In genomic region chr2:101360229-101360628, GRCh38 we compare ENCODE assay signal across 15 cellular contexts. TPM values are rescaled to one million over a fixed set of nuclear protein-coding genes. Genes with fewer than 3 reads are reported as not detected.
DNase-seq lines count a peak whose midpoint lies in the region; ATAC-seq and TF ChIP-seq lines count a peak whose summit lies in the region.
"Had no signal": no experiment of that assay in that cellular context is flagged by ENCODE, and none has a peak within 500 bp of the region (broad histone marks: within the 10 kb centered on the region; RNA-seq: fewer than 3 reads in every experiment).

No MANE protein-coding gene starts in this region.

- WGBS in GM23248 (ENCODE audit: low coverage in 1 of 2, low lambda C conversion rate in 2 of 2, missing lambda C conversion rate in 2 of 2), 2 experiments, result 56 to 61% methylated on average over 4 of the region's 4 CpGs
- WGBS in trophoblast cell (ENCODE audit: extremely low coverage, insufficient coverage, insufficient read length), result no CpG with 5 or more reads among the region's 4 CpGs
- WGBS in aorta, 2 donors, result 68 to 69% methylated on average over 4 of the region's 4 CpGs

- in situ Hi-C loops in GM23248 (cut with MboI), result no loop called here

- H3K27ac Mint-ChIP-seq in activated naive CD4-positive, alpha-beta T cell treated with anti-CD3 and anti-CD28 coated beads, Interleukin-2, amount 10 ng/mL, durations not matched to agents 7 days and 5 days, result no peak overlapping the region
- H3K27ac Mint-ChIP-seq: B cell; stimulated activated naive CD8-positive, alpha-beta T cell treated with anti-CD3 and anti-CD28 coated beads, Interleukin-15, amount 100 ng/mL, for 72 hours; WTC11 had no signal

- no peaks in the 10 kb centered on the region for H3F3A ChIP-seq in GM23248 (ENCODE audit: insufficient read depth)

- no peaks in the 10 kb centered on the region for H3K79me2 ChIP-seq in GM23248 (ENCODE audit: insufficient read depth)
- H3K79me2 ChIP-seq in trophoblast cell (ENCODE audit: control insufficient read depth, insufficient read depth, low read length, poor library complexity), result no peaks in the 10 kb centered on the region

- no peak overlapping the region for H3K4me3 Mint-ChIP-seq in activated naive CD4-positive, alpha-beta T cell treated with anti-CD3 and anti-CD28 coated beads, Interleukin-2, amount 10 ng/mL, durations not matched to agents 7 days and 5 days
- H3K4me3 Mint-ChIP-seq: B cell; stimulated activated naive CD8-positive, alpha-beta T cell treated with anti-CD3 and anti-CD28 coated beads, Interleukin-15, amount 100 ng/mL, for 72 hours; WTC11 had no signal

- no peaks in the 10 kb centered on the region for H4K20me1 ChIP-seq in GM23248 (ENCODE audit: insufficient read depth)

- no peak overlapping the region for H3K27ac ChIP-seq in GM23248
- no peak overlapping the region for H3K27ac ChIP-seq in trophoblast cell (ENCODE audit: low read depth, low read length)
- H3K27ac ChIP-seq in aorta (ENCODE audit: low read depth in 1 of 2, low read length in 2 of 2), result no peak overlapping the region
- no peak overlapping the region for H3K27ac ChIP-seq in upper lobe of right lung

- no peaks in the 10 kb centered on the region for H3K36me3 Mint-ChIP-seq in activated naive CD4-positive, alpha-beta T cell treated with anti-CD3 and anti-CD28 coated beads, Interleukin-2, amount 10 ng/mL, durations not matched to agents 7 days and 5 days
- H3K36me3 Mint-ChIP-seq: WTC11 had no signal

- H3K18ac ChIP-seq in trophoblast cell (ENCODE audit: low read length), result no peak overlapping the region

- H3K9me3 ChIP-seq in GM23248 (ENCODE audit: low read depth) (no peaks in the 10 kb centered on the region), trophoblast cell (ENCODE audit: insufficient read depth, low read depth, low read length) (peaks cover 4% of the 10 kb centered on the region), aorta (ENCODE audit: control insufficient read depth, low read length) (no peaks in the 10 kb centered on the region), upper lobe of right lung (no peaks in the 10 kb centered on the region)

- CTCF ChIA-PET in activated naive CD4-positive, alpha-beta T cell treated with anti-CD3 and anti-CD28 coated beads, Interleukin-2, amount 10 ng/mL, durations not matched to agents 7 days and 5 days (lab: Charles Lee), result interaction anchor here (3.3 kb wide), 1 partner anchor 10 kb away, joined by 16 read pairs; no protein-coding TSS in a partner anchor

- no peak overlapping the region for H3K9ac ChIP-seq in GM23248
- H3K9ac ChIP-seq in trophoblast cell (ENCODE audit: low read length), result no peak overlapping the region

- no peak for ATAC-seq in aorta (ENCODE audit: low FRiP score)
- ATAC-seq in upper lobe of right lung, result no peak
- ATAC-seq: naive thymus-derived CD4-positive, alpha-beta T cell; stimulated activated naive CD8-positive, alpha-beta T cell treated with anti-CD3 and anti-CD28 coated beads, Interleukin-15, amount 100 ng/mL, for 72 hours; WTC11 had no signal

- no peaks in the 10 kb centered on the region for H3K27me3 ChIP-seq in GM23248 (replicated peaks; ENCODE audit: insufficient read depth)
- H3K27me3 ChIP-seq in trophoblast cell (ENCODE audit: insufficient read depth, low read length), result no peaks in the 10 kb centered on the region
- no peaks in the 10 kb centered on the region for H3K27me3 ChIP-seq in aorta (ENCODE audit: control insufficient read depth in 1 of 2, insufficient read depth in 2 of 2, low read length in 1 of 2)
- no peaks in the 10 kb centered on the region for H3K27me3 ChIP-seq in upper lobe of right lung

- H3K4me3 ChIP-seq in GM23248 (no peak overlapping the region), epithelial cell of esophagus (ENCODE audit: low read length) (no peak overlapping the region), trophoblast cell (ENCODE audit: low read depth, low read length) (no peak overlapping the region), aorta (ENCODE audit: low read length in 2 of 2) (no peak overlapping the region), upper lobe of right lung (no peak overlapping the region)

- H3K9me2 ChIP-seq in GM23248 (ENCODE audit: insufficient read depth), result no peaks in the 10 kb centered on the region

- peaks cover 50% of the 10 kb centered on the region for H3K4me1 Mint-ChIP-seq in activated naive CD4-positive, alpha-beta T cell treated with anti-CD3 and anti-CD28 coated beads, Interleukin-2, amount 10 ng/mL, durations not matched to agents 7 days and 5 days

- no peaks in the 10 kb centered on the region for H3K36me3 ChIP-seq in GM23248 (ENCODE audit: low read depth)
- no peaks in the 10 kb centered on the region for H3K36me3 ChIP-seq in trophoblast cell (ENCODE audit: control insufficient read depth in 1 of 2, insufficient read depth in 2 of 2, low read length in 2 of 2)
- H3K36me3 ChIP-seq in aorta (ENCODE audit: control insufficient read depth in 1 of 2, insufficient read depth in 2 of 2, low read length in 1 of 2), result no peaks in the 10 kb centered on the region
- H3K36me3 ChIP-seq in upper lobe of right lung, result no peaks in the 10 kb centered on the region

- intact Hi-C loops in aorta (cut with DNase I), result no loop called here
- intact Hi-C loops in upper lobe of right lung (cut with DNase I), result no loop called here

- H3K4me1 ChIP-seq in GM23248 (ENCODE audit: insufficient read depth) (peaks cover 10% of the 10 kb centered on the region), trophoblast cell (ENCODE audit: control insufficient read depth in 1 of 2, insufficient read depth in 2 of 2, low read length in 2 of 2) (peaks cover 11 to 19% of the 10 kb centered on the region in 2 experiments), aorta (ENCODE audit: control insufficient read depth in 1 of 2, insufficient read depth in 2 of 2, low read length in 2 of 2) (no peaks in the 10 kb centered on the region), upper lobe of right lung (no peaks in the 10 kb centered on the region)

- H3K27me3 Mint-ChIP-seq in activated naive CD4-positive, alpha-beta T cell treated with anti-CD3 and anti-CD28 coated beads, Interleukin-2, amount 10 ng/mL, durations not matched to agents 7 days and 5 days, result peaks cover 10% of the 10 kb centered on the region
- H3K27me3 Mint-ChIP-seq: stimulated activated naive CD8-positive, alpha-beta T cell treated with anti-CD3 and anti-CD28 coated beads, Interleukin-15, amount 100 ng/mL, for 72 hours had no signal

- H3K14ac ChIP-seq in trophoblast cell (ENCODE audit: low read length), result no peak overlapping the region

- H2AFZ ChIP-seq in GM23248, result no peak overlapping the region
- no peak overlapping the region for H2AFZ ChIP-seq in trophoblast cell (ENCODE audit: insufficient read depth, low read length, poor library complexity)

- H4K12ac ChIP-seq in trophoblast cell (ENCODE audit: low read depth, low read length), result no peak overlapping the region

- no peaks in the 10 kb centered on the region for H3K9me3 Mint-ChIP-seq in activated naive CD4-positive, alpha-beta T cell treated with anti-CD3 and anti-CD28 coated beads, Interleukin-2, amount 10 ng/mL, durations not matched to agents 7 days and 5 days
- H3K9me3 Mint-ChIP-seq: stimulated activated naive CD8-positive, alpha-beta T cell treated with anti-CD3 and anti-CD28 coated beads, Interleukin-15, amount 100 ng/mL, for 72 hours; WTC11 had no signal

- no peak overlapping the region for H3K4ac ChIP-seq in trophoblast cell (ENCODE audit: low read depth, low read length)

- no peak overlapping the region for H4K91ac ChIP-seq in trophoblast cell (ENCODE audit: low read depth, low read length)

- no peak overlapping the region for H2BK120ac ChIP-seq in trophoblast cell (ENCODE audit: insufficient read depth, low read length, poor library complexity)

- H2BK5ac ChIP-seq in trophoblast cell (ENCODE audit: low read depth, low read length, poor library complexity), result no peak overlapping the region

- H2AK5ac ChIP-seq in trophoblast cell (ENCODE audit: low read length), result no peak overlapping the region

- no peaks in the 10 kb centered on the region for H3K79me1 ChIP-seq in trophoblast cell (ENCODE audit: low read length)

- H3K23ac ChIP-seq in trophoblast cell (ENCODE audit: low read length), result no peak overlapping the region

- no peak overlapping the region for H4K8ac ChIP-seq in trophoblast cell (ENCODE audit: low read depth, low read length)

- DNase-seq in GM23248 (peak; percentile 14), NCI-H226 (peak; percentile 90), epithelial cell of esophagus (ENCODE audit: low read depth) (peak; percentile 87), trophoblast cell (peak; percentile 55 to 72), aorta (no peak), upper lobe of right lung (no peak)
- no peak for DNase-seq in activated naive CD4-positive, alpha-beta T cell treated with anti-CD3 and anti-CD28 coated beads, Interleukin-2, amount 10 ng/mL, durations not matched to agents 7 days and 5 days
- DNase-seq: activated naive CD4-positive, alpha-beta T cell; DMS 273 treated with DMSO at 0.1 percent for 48 hours; naive thymus-derived CD4-positive, alpha-beta T cell; NCI-H526 treated with DMSO at 0.1 percent for 48 hours; stimulated activated naive CD8-positive, alpha-beta T cell treated with anti-CD3 and anti-CD28 coated beads, Interleukin-15, amount 100 ng/mL, for 72 hours had no signal

- no peak overlapping the region for H2BK12ac ChIP-seq in trophoblast cell (ENCODE audit: low read length)

- TF ChIP-seq CTCF in epithelial cell of esophagus (IDR thresholded peaks at IDR 0.05; ENCODE audit: insufficient read depth, low read depth, low read length, missing control alignments) (no peak), upper lobe of right lung (IDR thresholded peaks at IDR 0.05) (no peak)

- H3K4me2 ChIP-seq in GM23248 (ENCODE audit: unreplicated experiment) (no peak overlapping the region), trophoblast cell (ENCODE audit: low read length) (no peak overlapping the region)

RNA-seq across cellular contexts. Expression of gene CREG2, which starts 27.1 kb away (rescaled TPM):
- under 0.01 and 0.22 TPM in 2 replicates for total RNA-seq in GM23248 (2014; rRNA removed; shearing (Covaris generic))
- polyA plus RNA-seq in GM23248 (2016; fragmentation: Nextera tagmentation; extraction: Ambion mirVana) (0.15 TPM in 1 of 2 replicates, not detected in the other), aorta (not detected)
- 0.22 TPM in 2 replicates for polyA plus RNA-seq in trophoblast cell (2013)
- total RNA-seq in aorta (under 1 TPM in 1 of 2 donors, not detected in 1; 0.60 TPM), upper lobe of right lung (not detected)
- total RNA-seq: B cell had no signal
- polyA plus RNA-seq: liver; naive thymus-derived CD4-positive, alpha-beta T cell had no signal

RNA-seq across cellular contexts. Expression of gene RNF149, which starts 51.7 kb away (rescaled TPM):
- 54.1 and 58.1 TPM in 2 replicates for total RNA-seq in GM23248 (2014; rRNA removed; shearing (Covaris generic))
- polyA plus RNA-seq in GM23248 (2016; fragmentation: Nextera tagmentation; extraction: Ambion mirVana) (48.9 and 51.9 TPM in 2 replicates), aorta (10 to 100 TPM; 22.9 to 34.2 TPM)
- polyA plus RNA-seq in trophoblast cell (2013), result 52.8 and 58.2 TPM in 2 replicates
- total RNA-seq in aorta (10 to 100 TPM; 71.6 to 92.1 TPM), upper lobe of right lung (94.0 TPM)

Comparison
In these comparisons a context has a peak if more than half of its experiments do, and no peak if none do; other contexts are left out.
1. DNase-seq: peak in GM23248 (single experiment), NCI-H226 (single experiment), epithelial cell of esophagus (single experiment) and trophoblast cell (2 of 2); none in aorta (0 of 2), upper lobe of right lung (single experiment) and activated naive CD4-positive, alpha-beta T cell treated with anti-CD3 and anti-CD28 coated beads, Interleukin-2, amount 10 ng/mL, durations not matched to agents 7 days and 5 days (single experiment).